8 cellular contexts compared by ENCODE assay signal in the genomic region with DNA sequence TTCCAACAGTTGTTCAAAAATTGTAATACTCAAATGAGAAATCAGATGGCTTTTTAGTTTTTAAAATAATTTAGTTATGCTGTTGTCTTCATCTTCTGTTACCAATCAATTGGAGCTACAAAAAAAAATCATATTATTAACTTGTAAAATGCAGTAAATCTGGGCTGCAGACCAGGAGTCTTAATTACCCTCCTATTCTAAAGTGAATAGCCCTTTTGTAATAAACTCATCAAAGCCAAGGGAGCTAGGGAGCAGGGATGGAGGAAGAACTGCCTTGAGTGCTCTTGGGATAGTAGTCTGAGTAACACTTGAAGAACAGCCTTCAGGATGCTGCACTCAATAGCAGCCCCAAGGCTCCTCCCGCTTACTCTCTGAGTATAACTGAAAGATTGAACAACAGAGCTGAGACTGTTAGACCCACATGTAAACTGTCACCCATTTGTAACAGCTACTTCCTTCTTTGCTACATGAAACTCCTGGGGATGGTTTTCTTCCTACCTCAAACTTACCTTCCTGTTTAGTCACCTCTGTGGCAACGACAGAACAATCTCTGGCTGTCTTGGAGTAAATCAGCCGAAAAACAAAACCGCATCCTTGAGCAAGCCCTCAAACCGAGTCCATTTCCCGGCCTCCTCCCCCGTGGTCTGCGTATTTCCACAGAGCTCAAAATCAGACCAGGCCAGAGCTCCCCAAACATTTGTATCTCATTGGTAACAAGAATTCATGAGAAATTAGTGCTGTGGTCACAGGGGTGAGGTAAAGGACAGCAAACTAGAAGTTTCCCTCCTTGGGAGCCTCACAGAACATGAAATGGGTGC. TPM values are rescaled to one million over a fixed set of nuclear protein-coding genes. Genes with fewer than 3 reads are reported as not detected.
DNase-seq lines count a peak whose midpoint lies in the region; ATAC-seq and TF ChIP-seq lines count a peak whose summit lies in the region.

No MANE protein-coding gene starts in this region.

- DNase-seq in Calu3 = peak; percentile 45
- DNase-seq in GM20000 (ENCODE audit: low spot score) = peak; percentile 60
- DNase-seq in HK-2 (ENCODE audit: unreplicated experiment) = peak; percentile 76
- DNase-seq in activated CD8-positive, alpha-beta T cell treated with anti-CD3 and anti-CD28 coated beads for 36 hours = peak; percentile 76
- DNase-seq in heart right ventricle = no peak
- no peak for DNase-seq in NCI-H1694 treated with DMSO at 0.1 percent for 48 hours (lab: John Stamatoyannopoulos, UW)
- DNase-seq in NCI-H187 treated with DMSO at 0.1 percent for 48 hours (lab: John Stamatoyannopoulos, UW) = no peak

- H3K27me3 Mint-ChIP-seq in Calu3 (ENCODE audit: unreplicated experiment) = no peaks in the 10 kb centered on the region
- no peaks in the 10 kb centered on the region for H3K27me3 Mint-ChIP-seq in activated CD8-positive, alpha-beta T cell treated with anti-CD3 and anti-CD28 coated beads for 36 hours

- POLR2A ChIA-PET in activated CD8-positive, alpha-beta T cell treated with anti-CD3 and anti-CD28 coated beads for 36 hours (lab: Charles Lee) = interaction anchor here (1.0 to 1.8 kb wide), 10 partner anchors 9 to 546 kb away, joined by 3 to 8 read pairs (median 4); a partner anchor contains a TSS

- TF ChIP-seq CTCF in Calu3 (IDR thresholded peaks at IDR 0.05; ENCODE audit: unreplicated experiment) = no peak
- TF ChIP-seq CTCF in GM20000 (IDR thresholded peaks at IDR 0.05; ENCODE audit: extremely low read depth, missing control alignments) = no peak
- no peak for TF ChIP-seq CTCF in activated CD8-positive, alpha-beta T cell treated with anti-CD3 and anti-CD28 coated beads for 36 hours (IDR thresholded peaks at IDR 0.05)
- TF ChIP-seq CTCF in heart right ventricle (IDR thresholded peaks at IDR 0.05) = no peak

- CTCF ChIA-PET in Calu3 (lab: Charles Lee) = interaction anchor here (0.6 kb wide), 1 partner anchor 54 kb away, joined by 3 read pairs; no protein-coding TSS in a partner anchor
- CTCF ChIA-PET in activated CD8-positive, alpha-beta T cell treated with anti-CD3 and anti-CD28 coated beads for 36 hours (lab: Charles Lee) = interaction anchor here (0.8 to 5.0 kb wide), 11 partner anchors 10 to 375 kb away, joined by 3 to 24 read pairs (median 4); no protein-coding TSS in a partner anchor

- BruUV-seq in Calu3 (replicated peaks; lab: Mats Ljungman, UMichigan) = no TSS peak

- WGBS in heart right ventricle, 2 donors = 79 to 83% methylated on average over 8 of the region's 8 CpGs
- WGBS in urinary bladder = 56% methylated on average over 8 of the region's 8 CpGs

- peaks cover 46% of the 10 kb centered on the region for H3K4me1 Mint-ChIP-seq in Calu3 (ENCODE audit: low read depth, unreplicated experiment)
- peaks cover 50% of the 10 kb centered on the region for H3K4me1 Mint-ChIP-seq in activated CD8-positive, alpha-beta T cell treated with anti-CD3 and anti-CD28 coated beads for 36 hours (ENCODE audit: low read depth)

- peak; percentile 91 for ATAC-seq in activated CD8-positive, alpha-beta T cell treated with anti-CD3 and anti-CD28 coated beads for 36 hours
- ATAC-seq in heart right ventricle = peak in 3 of 8 donors; percentile 2 to 23 (median 16)

- peak overlapping the region in 8 of 10 donors; percentile 36 to 92 (median 68) for H3K27ac ChIP-seq in heart right ventricle
- H3K27ac ChIP-seq in urinary bladder (ENCODE audit: low read depth) = peak overlapping the region; percentile 25

- H3K4me1 ChIP-seq in heart right ventricle (peaks cover 0 to 47% (median 12%) of the 10 kb centered on the region in 9 donors), urinary bladder (ENCODE audit: insufficient read depth) (no peaks in the 10 kb centered on the region)

- H3K36me3 ChIP-seq in heart right ventricle = peaks cover 0 to 27% (median 7%) of the 10 kb centered on the region in 9 donors
- no peaks in the 10 kb centered on the region for H3K36me3 ChIP-seq in urinary bladder (ENCODE audit: insufficient read depth)

- no peaks in the 10 kb centered on the region for H3K9me3 ChIP-seq in heart right ventricle

- peaks cover 12% of the 10 kb centered on the region for H3K36me3 Mint-ChIP-seq in Calu3 (ENCODE audit: insufficient read depth, unreplicated experiment)
- H3K36me3 Mint-ChIP-seq in activated CD8-positive, alpha-beta T cell treated with anti-CD3 and anti-CD28 coated beads for 36 hours (ENCODE audit: low read depth) = peaks cover 3% of the 10 kb centered on the region

- intact Hi-C loops in Calu3 (cut with micrococcal nuclease; ENCODE audit: unreplicated experiment) = loop anchor here (5.0 kb wide), 1 partner anchor 37 kb away; no protein-coding TSS in a partner anchor
- intact Hi-C loops in activated CD8-positive, alpha-beta T cell treated with anti-CD3 and anti-CD28 coated beads for 36 hours (cut with micrococcal nuclease) = no loop called here
- intact Hi-C loops in heart right ventricle (cut with DNase I) = no loop called here

- peaks cover 6% of the 10 kb centered on the region for H3K9me3 Mint-ChIP-seq in Calu3 (ENCODE audit: low read depth, unreplicated experiment)
- H3K9me3 Mint-ChIP-seq in activated CD8-positive, alpha-beta T cell treated with anti-CD3 and anti-CD28 coated beads for 36 hours = no peaks in the 10 kb centered on the region

- peak overlapping the region in 1 of 10 donors; percentile 5 for H3K4me3 ChIP-seq in heart right ventricle
- H3K4me3 ChIP-seq in urinary bladder (ENCODE audit: low read depth, low read length) = no peak overlapping the region

- peak overlapping the region; percentile 86 for H3K27ac Mint-ChIP-seq in Calu3 (ENCODE audit: unreplicated experiment)
- H3K27ac Mint-ChIP-seq in activated CD8-positive, alpha-beta T cell treated with anti-CD3 and anti-CD28 coated beads for 36 hours = peak overlapping the region; percentile 89

- no peaks in the 10 kb centered on the region for H3K27me3 ChIP-seq in heart right ventricle

- peak overlapping the region; percentile 20 for H3K4me3 Mint-ChIP-seq in Calu3 (ENCODE audit: low read depth, unreplicated experiment)
- peak overlapping the region; percentile 42 for H3K4me3 Mint-ChIP-seq in activated CD8-positive, alpha-beta T cell treated with anti-CD3 and anti-CD28 coated beads for 36 hours

RNA-seq across cellular contexts. Expression of a gene that starts 55.9 kb away (rescaled TPM):
- 18.9 and 22.9 TPM in 2 replicates for total RNA-seq in Calu3 (2022)
- total RNA-seq in activated CD8-positive, alpha-beta T cell treated with anti-CD3 and anti-CD28 coated beads for 36 hours = 10 to 100 TPM; 11.1 to 12.7 TPM
- 10 to 100 TPM; 17.2 to 41.1 (median 26.5) TPM for total RNA-seq in heart right ventricle
- 10 to 100 TPM; 32.8 to 44.3 TPM for polyA plus RNA-seq in heart right ventricle
- 36.3 TPM for total RNA-seq in urinary bladder
- polyA plus RNA-seq in urinary bladder = 22.6 TPM

Comparison
In these comparisons a context has a peak if more than half of its experiments do, and no peak if none do; other contexts are left out.
1. DNase-seq: peak in Calu3 (single experiment), GM20000 (single experiment), HK-2 (single experiment) and activated CD8-positive, alpha-beta T cell treated with anti-CD3 and anti-CD28 coated beads for 36 hours (single experiment); none in heart right ventricle (0 of 2), NCI-H1694 treated with DMSO at 0.1 percent for 48 hours (single experiment) and NCI-H187 treated with DMSO at 0.1 percent for 48 hours (single experiment).